8 cellular contexts compared by ENCODE assay signal in genomic region chr10:6348091-6348862, GRCh38.
A peak's percentile ranks its signal among the peaks of the same experiment; 100 is the strongest.
DNase-seq lines count a peak whose midpoint lies in the region; ATAC-seq lines count a peak whose summit lies in the region.

No MANE protein-coding gene starts in this region.

- intact Hi-C loops in cardiac septum (cut with DNase I) = no loop called here

- peak; percentile 12 for DNase-seq in GM04504 (ENCODE audit: low read depth)
- peak; percentile 40 for DNase-seq in NCI-H526 treated with DMSO at 0.1 percent for 48 hours (lab: John Stamatoyannopoulos, UW)
- peak; percentile 69 for DNase-seq in activated T-cell treated with anti-CD3 and anti-CD28 coated beads for 1 hour (ENCODE audit: low read depth)
- peak; percentile 81 for DNase-seq in cardiac septum (ENCODE audit: low spot score)
- peak; percentile 90 for DNase-seq in stimulated activated CD4-positive, alpha-beta T cell treated with anti-CD3 and anti-CD28 coated beads, Interleukin-15, amount 100 ng/mL, for 24 hours
- no peak for DNase-seq in NCI-H748 treated with DMSO at 0.1 percent for 48 hours (lab: John Stamatoyannopoulos, UW)
- DNase-seq in foreskin melanocyte = no peak

- ATAC-seq in HG02571 (IDR thresholded peaks at IDR 0.05; ENCODE audit: unreplicated experiment) = peak; percentile 95

Comparison
In these comparisons a context has a peak if more than half of its experiments do, and no peak if none do; other contexts are left out.
1. DNase-seq: peak in GM04504 (single experiment), NCI-H526 treated with DMSO at 0.1 percent for 48 hours (single experiment), activated T-cell treated with anti-CD3 and anti-CD28 coated beads for 1 hour (single experiment), cardiac septum (single experiment) and stimulated activated CD4-positive, alpha-beta T cell treated with anti-CD3 and anti-CD28 coated beads, Interleukin-15, amount 100 ng/mL, for 24 hours (single experiment); none in NCI-H748 treated with DMSO at 0.1 percent for 48 hours (single experiment) and foreskin melanocyte (single experiment).